Comparison of ENCODE assay signal across 31 cellular contexts in the genomic region with DNA sequence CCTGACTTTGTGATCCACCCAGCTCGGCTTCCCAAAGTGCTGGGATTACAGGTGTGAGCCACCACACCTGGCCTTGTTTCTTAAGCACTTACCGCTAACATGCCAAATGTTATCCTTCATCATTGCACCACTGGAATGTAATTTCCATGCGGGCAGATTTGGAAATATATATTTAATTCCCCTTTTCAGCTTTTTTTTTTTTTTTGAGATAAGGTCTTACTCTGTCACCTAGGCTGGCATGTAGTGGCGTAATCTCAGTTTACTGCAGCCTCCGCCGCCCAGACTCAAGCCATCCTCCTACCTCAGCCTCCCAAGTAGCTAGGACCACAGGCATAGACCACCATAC. TPM values are rescaled to one million over a fixed set of nuclear protein-coding genes. Genes with fewer than 3 reads are reported as not detected.
"Had no signal": no experiment of that assay in that cellular context is flagged by ENCODE, and none has a peak within 500 bp of the region (broad histone marks: within the 10 kb centered on the region; RNA-seq: fewer than 3 reads in every experiment).

No MANE protein-coding gene starts in this region.

- H3K9me3 ChIP-seq: ascending aorta had no signal

- DNase-seq: activated B cell treated with CpG ODN at 0.5 μM for 24 hours; activated CD4-positive, alpha-beta memory T cell treated with anti-CD3 and anti-CD28 coated beads for 36 hours; activated CD4-positive, alpha-beta T cell treated with anti-CD3 and anti-CD28 coated beads for 4 hours; activated CD4-positive, alpha-beta T cell treated with anti-CD3 and anti-CD28 coated beads, Interleukin-2, amount 10 ng/mL, durations not matched to agents 24 days and 14 days; activated CD4-positive, alpha-beta T cell treated with anti-CD3 and anti-CD28 coated beads, Interleukin-2, amount 50 U/mL, for 1 hour; activated CD4-positive, alpha-beta T cell treated with anti-CD3 and anti-CD28 coated beads, Interleukin-2, amount 50 U/mL, for 4 hours; activated CD4-positive, CD25-positive, alpha-beta regulatory T cell treated with anti-CD3 and anti-CD28 coated beads, Interleukin-2, amount 50 U/mL, for 72 hours; activated CD8-positive, alpha-beta memory T cell treated with anti-CD3 and anti-CD28 coated beads, Interleukin-2, amount 50 U/mL, for 4 hours; activated CD8-positive, alpha-beta T cell treated with anti-CD3 and anti-CD28 coated beads for 36 hours; activated effector memory CD4-positive, alpha-beta T cell treated with Interleukin-2 at 50 U/mL for 16 hours; activated gamma-delta T cell; activated naive CD4-positive, alpha-beta T cell treated with anti-CD3 and anti-CD28 coated beads, Interleukin-2, amount 10 ng/mL, durations not matched to agents 7 days and 5 days; activated naive CD4-positive, alpha-beta T cell treated with Interleukin-2 at 50 U/mL for 16 hours; activated naive CD8-positive, alpha-beta T cell treated with anti-CD3 and anti-CD28 coated beads, Interleukin-2, amount 10 ng/mL, durations not matched to agents 7 days and 5 days; activated naive CD8-positive, alpha-beta T cell treated with anti-CD3 and anti-CD28 coated beads, Interleukin-2, amount 50 U/mL, for 24 hours; activated T-cell treated with anti-CD3 and anti-CD28 coated beads, Interleukin-2, amount 50 U/mL, for 24 hours; activated T-cell treated with anti-CD3 and anti-CD28 coated beads, Interleukin-2, amount 50 U/mL, for 48 hours; amygdala; anterior cingulate cortex; caudate nucleus; cerebellar nuclear complex; T-cell; T-helper 2 cell; T-helper 9 cell had no signal

- H3K4me3 ChIP-seq: ascending aorta, cardiac muscle cell had no signal

- H3K27ac ChIP-seq: ascending aorta, cardiac muscle cell, VCaP had no signal

- FAIRE-seq: bronchial epithelial cell, TTC549 had no signal

- ATAC-seq: activated CD8-positive, alpha-beta T cell treated with anti-CD3 and anti-CD28 coated beads for 36 hours; activated naive CD8-positive, alpha-beta T cell treated with anti-CD3 and anti-CD28 coated beads, Interleukin-2, amount 50 U/mL, for 24 hours; T-cell had no signal

- H3K27me3 ChIP-seq: ascending aorta, cardiac muscle cell had no signal

- H3K4me1 ChIP-seq: ascending aorta had no signal

RNA-seq across cellular contexts. Expression of gene UPK1A, which starts 4.3 kb away (rescaled TPM):
- total RNA-seq: activated B cell treated with CpG ODN at 0.5 μM for 24 hours, ascending aorta, bronchial epithelial cell, cardiac muscle cell had no signal

RNA-seq across cellular contexts. Expression of gene ETV2, which starts 20.4 kb away (rescaled TPM):
- total RNA-seq: activated B cell treated with CpG ODN at 0.5 μM for 24 hours; T-helper 1 cell treated with Interleukin-12 subunit alpha and Interleukin-12 subunit beta and Interleukin-4 antibody, amounts not matched to agents 30 ng/mL and 1 ng/mL, for 36 hours had no signal

RNA-seq across cellular contexts. Expression of gene ZBTB32, which starts 42.4 kb away (rescaled TPM):
- total RNA-seq: ascending aorta, bronchial epithelial cell, cardiac muscle cell, chondrocyte had no signal
